10 cellular contexts compared by ENCODE assay signal in genomic region chr20:32585519-32586127, GRCh38. TPM values are rescaled to one million over a fixed set of nuclear protein-coding genes. Genes with fewer than 3 reads are reported as not detected.
A peak's percentile ranks its signal among the peaks of the same experiment; 100 is the strongest.
DNase-seq lines count a peak whose midpoint lies in the region; ATAC-seq and TF ChIP-seq lines count a peak whose summit lies in the region.
"Had no signal": no experiment of that assay in that cellular context is flagged by ENCODE, and none has a peak within 500 bp of the region (broad histone marks: within the 10 kb centered on the region; RNA-seq: fewer than 3 reads in every experiment).

No MANE protein-coding gene starts in this region.

- H3K36me3 ChIP-seq in DND-41 (ENCODE audit: insufficient read depth, low read length) (no peaks in the 10 kb centered on the region; the same call in 1 of the 2 replicates), neural cell (ENCODE audit: insufficient read depth, low read length) (no peaks in the 10 kb centered on the region), adrenal gland (replicated peaks in 1 of 2) (no peaks in the 10 kb centered on the region)

- H3K36me3 Mint-ChIP-seq in brain = no peaks in the 10 kb centered on the region

- H3F3A ChIP-seq in neural cell (ENCODE audit: insufficient read depth, low read length, poor library complexity, severe bottlenecking) = no peaks in the 10 kb centered on the region

- no peak for TF ChIP-seq POLR2A in adrenal gland (IDR thresholded peaks at IDR 0.05)

- DNase-seq in DND-41 = no peak
- DNase-seq in NCI-H524 treated with DMSO at 0.1 percent for 48 hours (lab: John Stamatoyannopoulos, UW) = no peak
- DNase-seq in SK-N-DZ (ENCODE audit: low spot score) = no peak
- no peak for DNase-seq in adrenal gland
- DNase-seq: cerebellar nuclear complex, SW 1271 had no signal

- H3K4me2 ChIP-seq in DND-41 (ENCODE audit: insufficient read depth, low read length) (peak overlapping the region; percentile 98), neural cell (ENCODE audit: low read length) (no peak overlapping the region)

- H3K9ac ChIP-seq in DND-41 (ENCODE audit: low read depth, low read length) (peak overlapping the region; percentile 81; the same call in 1 of the 2 replicates), neural cell (ENCODE audit: low read length) (peak overlapping the region; percentile 21)

- 16 to 56% (median 18%) methylated on average over 6 to 40 of the region's 40 CpGs for WGBS in adrenal gland, 4 donors

- H3K9me3 Mint-ChIP-seq in brain = peaks cover 0 to 7% (median 0%) of the 10 kb centered on the region in 5 experiments

- peaks cover 28% of the 10 kb centered on the region for H3K4me1 ChIP-seq in DND-41 (ENCODE audit: insufficient read depth, low read length)
- H3K4me1 ChIP-seq in adrenal gland (replicated peaks in 1 of 2) = peaks cover 4 to 6% of the 10 kb centered on the region in 2 donors

- peaks cover 45% of the 10 kb centered on the region for H3K27me3 Mint-ChIP-seq in brain

- H3K27me3 ChIP-seq in DND-41 (ENCODE audit: insufficient read depth, low read length, poor library complexity) (peaks cover 4% of the 10 kb centered on the region), neural cell (ENCODE audit: insufficient read depth, low read depth, low read length) (no peaks in the 10 kb centered on the region), adrenal gland (no peaks in the 10 kb centered on the region)

- TF ChIP-seq CTCF in DND-41 (IDR thresholded peaks at IDR 0.05; ENCODE audit: borderline replicate concordance, extremely low read depth, low read length, poor library complexity, severe bottlenecking) (no peak), brain (conservative IDR thresholded peaks at IDR 0.05) (no peak), neural cell (IDR thresholded peaks at IDR 0.05; ENCODE audit: poor library complexity, severe bottlenecking) (no peak), adrenal gland (IDR thresholded peaks at IDR 0.05) (no peak)

- intact Hi-C loops in adrenal gland (cut with DNase I) = no loop called here

- ATAC-seq in DND-41 (ENCODE audit: insufficient read depth, low read depth) = no peak
- ATAC-seq in HG02759 (IDR thresholded peaks at IDR 0.05; ENCODE audit: unreplicated experiment) = peak; percentile 29
- ATAC-seq in HG03565 (IDR thresholded peaks at IDR 0.05; ENCODE audit: unreplicated experiment) = no peak

- peaks cover 27% of the 10 kb centered on the region for H3K79me2 ChIP-seq in DND-41 (ENCODE audit: insufficient read depth, low read length)
- peaks cover 23% of the 10 kb centered on the region for H3K79me2 ChIP-seq in neural cell (replicated peaks; ENCODE audit: insufficient read depth, low read length)

- H3K27ac ChIP-seq in DND-41 (ENCODE audit: low read length) = no peak overlapping the region
- H3K27ac ChIP-seq in neural cell (ENCODE audit: low read length) = no peak overlapping the region
- no peak overlapping the region for H3K27ac ChIP-seq in adrenal gland

- TF ChIP-seq RAD21 in neural cell (conservative IDR thresholded peaks at IDR 0.05) = no peak

- H2AFZ ChIP-seq in DND-41 (ENCODE audit: low read depth, low read length) (no peak overlapping the region), neural cell (ENCODE audit: low read depth, low read length) (no peak overlapping the region)

- H3K4me3 ChIP-seq in DND-41 (ENCODE audit: low read depth in 1 of 2, low read length in 2 of 2) = peak overlapping the region in 1 of 2 experiments; percentile 88; a peak in 2 of 4 replicates
- peak overlapping the region; percentile 57 for H3K4me3 ChIP-seq in neural cell (ENCODE audit: low read length)
- H3K4me3 ChIP-seq in adrenal gland = peak overlapping the region in 1 of 4 donors; percentile 76

- no peaks in the 10 kb centered on the region for H3K9me3 ChIP-seq in DND-41 (ENCODE audit: insufficient read depth, low read length, severe bottlenecking)
- H3K9me3 ChIP-seq in neural cell (ENCODE audit: low read length) = no peaks in the 10 kb centered on the region
- H3K9me3 ChIP-seq in adrenal gland (replicated peaks in 1 of 3) = no peaks in the 10 kb centered on the region

- H3K27ac Mint-ChIP-seq in brain = peak overlapping the region; percentile 18 to 90 (median 83)

- no peaks in the 10 kb centered on the region for H3K9me2 ChIP-seq in neural cell (ENCODE audit: insufficient read depth, low read length)

- H4K20me1 ChIP-seq in DND-41 (ENCODE audit: insufficient read depth, low read length) (peaks cover 34% of the 10 kb centered on the region), neural cell (ENCODE audit: insufficient read depth) (no peaks in the 10 kb centered on the region)

- peak overlapping the region; percentile 83 to 91 (median 84) for H3K4me3 Mint-ChIP-seq in brain

- no peak for TF ChIP-seq EP300 in neural cell (conservative IDR thresholded peaks at IDR 0.05; ENCODE audit: poor library complexity, severe bottlenecking)

- peaks cover 37% of the 10 kb centered on the region for H3K4me1 Mint-ChIP-seq in brain

TF ChIP-seq in neural cell, 6 proteins besides CTCF, POLR2A, EP300 and RAD21:
- TF ChIP-seq TAF1 (IDR thresholded peaks at IDR 0.05; ENCODE audit: low read depth) = no peak
- no peak for TF ChIP-seq EZH2 (IDR thresholded peaks at IDR 0.05; ENCODE audit: borderline replicate concordance, insufficient read depth, low read length, poor library complexity, severe bottlenecking)
- TF ChIP-seq SMC3 (conservative IDR thresholded peaks at IDR 0.05; ENCODE audit: poor library complexity) = no peak
- no peak for TF ChIP-seq POLR2AphosphoS5 (IDR thresholded peaks at IDR 0.05)
- no peak for TF ChIP-seq MXI1 (conservative IDR thresholded peaks at IDR 0.05; ENCODE audit: poor library complexity, severe bottlenecking)
- TF ChIP-seq REST (IDR thresholded peaks at IDR 0.05; ENCODE audit: borderline replicate concordance) = no peak

RNA-seq across cellular contexts. Expression of gene NOL4L, which starts 0.5 kb away (rescaled TPM):
- polyA plus RNA-seq in brain (ENCODE audit: insufficient read depth, low read depth, low replicate concordance) = 36.1 TPM
- 20.4 and 27.2 TPM in 2 replicates for polyA plus RNA-seq in neural cell
- polyA minus RNA-seq in neural cell = 39.7 and 54.6 TPM in 2 replicates
- 28.6 and 29.6 TPM in 2 replicates for polyA plus RNA-seq in SK-N-DZ (2014; cell fraction: cytosol; rRNA removed)
- 40.7 and 52.5 TPM in 2 replicates for polyA plus RNA-seq in SK-N-DZ (2014; cell fraction: nucleus; rRNA removed)
- 10 to 100 TPM in 7 of 8 donors, 1 to 10 TPM in 1; 9.7 to 30.4 (median 15.7) TPM for total RNA-seq in adrenal gland
- 10 to 100 TPM in 2 of 3 donors, 1 to 10 TPM in 1; 6.4 to 29.8 (median 13.8) TPM for polyA plus RNA-seq in adrenal gland
